ENCODE assay signal across 8 cellular contexts in genomic region chr17:980406-981291, GRCh38. TPM values are rescaled to one million over a fixed set of nuclear protein-coding genes. Genes with fewer than 3 reads are reported as not detected.
DNase-seq lines count a peak whose midpoint lies in the region; ATAC-seq and TF ChIP-seq lines count a peak whose summit lies in the region.

No MANE protein-coding gene starts in this region.

- H3K27ac Mint-ChIP-seq in neural crest cell (ENCODE audit: unreplicated experiment): peak overlapping the region; percentile 95

- H3K9me3 Mint-ChIP-seq in neural crest cell: no peaks in the 10 kb centered on the region

- no peaks in the 10 kb centered on the region for H3K36me3 ChIP-seq in stomach

- peak; percentile 62 for TF ChIP-seq CTCF in GM12875 (IDR thresholded peaks at IDR 0.05; ENCODE audit: borderline replicate concordance, insufficient read depth, low read depth, low read length)
- TF ChIP-seq CTCF in foreskin keratinocyte (conservative IDR thresholded peaks at IDR 0.05): peak; percentile 93
- peak; percentile 84 for TF ChIP-seq CTCF in neural crest cell (conservative IDR thresholded peaks at IDR 0.05)
- TF ChIP-seq CTCF in stomach (IDR thresholded peaks at IDR 0.05): peak in 5 of 7 experiments; percentile 53 to 89 (median 68)

- H3K36me3 Mint-ChIP-seq in neural crest cell (ENCODE audit: low read depth): no peaks in the 10 kb centered on the region

- peak overlapping the region; percentile 93 for H3K4me3 Mint-ChIP-seq in neural crest cell

- peak overlapping the region; percentile 31 for H3K4me3 ChIP-seq in GM12875 (ENCODE audit: low read depth, low read length)
- H3K4me3 ChIP-seq in stomach: peak overlapping the region; percentile 75 to 90 (median 81)

- DNase-seq in LoVo (ENCODE audit: low spot score): peak; percentile 90
- peak; percentile 1 for DNase-seq in SIG-M5 (lab: John Stamatoyannopoulos, UW)
- DNase-seq in activated effector memory CD4-positive, alpha-beta T cell treated with Interleukin-2 at 50 U/mL for 16 hours: peak; percentile 70
- peak in 1 of 2 donors; percentile 72 for DNase-seq in foreskin keratinocyte
- peak; percentile 61 for DNase-seq in neural crest cell (ENCODE audit: low read depth, low spot score)
- DNase-seq in stomach: peak; percentile 81

- H3K4me1 ChIP-seq in foreskin keratinocyte: peaks cover 13% of the 10 kb centered on the region
- peaks cover 16 to 49% (median 32%) of the 10 kb centered on the region in 4 donors for H3K4me1 ChIP-seq in stomach

- H3K4me1 Mint-ChIP-seq in neural crest cell: peaks cover 32% of the 10 kb centered on the region

- no peak for TF ChIP-seq POLR2A in stomach (IDR thresholded peaks at IDR 0.05)

- no peak overlapping the region for H3K27ac ChIP-seq in foreskin keratinocyte
- H3K27ac ChIP-seq in stomach: peak overlapping the region; percentile 77 to 95 (median 83)

- intact Hi-C loops in stomach (cut with DNase I; ENCODE audit: low total_unique reads): no loop called here

- no peaks in the 10 kb centered on the region for H3K9me3 ChIP-seq in stomach

- H3K27me3 ChIP-seq in foreskin keratinocyte: no peaks in the 10 kb centered on the region
- peaks cover 0 to 24% (median 12%) of the 10 kb centered on the region in 3 donors for H3K27me3 ChIP-seq in stomach

- 24 to 31% (median 31%) methylated on average over 43 of the region's 43 CpGs for WGBS in stomach, 5 donors

- peak; percentile 69 for ATAC-seq in foreskin keratinocyte
- no peak for ATAC-seq in HG02571 (IDR thresholded peaks at IDR 0.05; ENCODE audit: unreplicated experiment)

- no peaks in the 10 kb centered on the region for H3K27me3 Mint-ChIP-seq in neural crest cell (ENCODE audit: low read depth)

- TF ChIP-seq EP300 in stomach (IDR thresholded peaks at IDR 0.05): no peak

RNA-seq across cellular contexts. Expression of gene NXN, which starts 1.1 kb away (rescaled TPM):
- total RNA-seq in foreskin keratinocyte: 74.7 and 94.8 TPM in 2 replicates
- polyA plus RNA-seq in foreskin keratinocyte: 69.8 and 84.0 TPM in 2 replicates
- total RNA-seq in neural crest cell: 75.9 and 76.4 TPM in 2 replicates
- total RNA-seq in stomach: 10 to 100 TPM; 21.0 to 47.8 (median 26.9) TPM
- polyA plus RNA-seq in stomach: 10 to 100 TPM; 17.9 to 33.8 (median 23.2) TPM

RNA-seq across cellular contexts. Expression of gene TIMM22, which starts 16.3 kb away (rescaled TPM):
- total RNA-seq in foreskin keratinocyte (16.4 and 17.6 TPM in 2 replicates), neural crest cell (18.7 and 19.5 TPM in 2 replicates), stomach (10 to 100 TPM in 2 of 5 donors, 1 to 10 TPM in 2, under 1 TPM in 1; 0.29 to 22.6 (median 8.9) TPM)
- polyA plus RNA-seq in foreskin keratinocyte (20.6 and 20.7 TPM in 2 replicates), stomach (1 to 10 TPM; 7.3 to 9.5 (median 8.6) TPM)
